13 cellular contexts compared by ENCODE assay signal in genomic region chr22:21690401-21690801, GRCh38. TPM values are rescaled to one million over a fixed set of nuclear protein-coding genes. Genes with fewer than 3 reads are reported as not detected.
A peak's percentile ranks its signal among the peaks of the same experiment; 100 is the strongest.
DNase-seq lines count a peak whose midpoint lies in the region; TF ChIP-seq lines count a peak whose summit lies in the region.
"Had no signal": no experiment of that assay in that cellular context is flagged by ENCODE, and none has a peak within 500 bp of the region (broad histone marks: within the 10 kb centered on the region; RNA-seq: fewer than 3 reads in every experiment).

No MANE protein-coding gene starts in this region.

- no peak overlapping the region for H3K4me3 Mint-ChIP-seq in activated T-helper 2 cell treated with anti-CD3 and anti-CD28 coated beads, Interferon-gamma antibody, Interleukin-2, Interleukin-4, amounts not matched to agents 10 μg/mL and 5 μg/mL and 100 μg/mL, durations not matched to agents 14 hours and 24 hours and 36 hours (ENCODE audit: low read depth)
- H3K4me3 Mint-ChIP-seq in nephron = no peak overlapping the region

- in situ Hi-C loops in KBM-7 (cut with MboI; ENCODE audit: low pct_unique_long_range_greater_than_20kb, low sequenced_read_pairs) = no loop called here

- H3K27me3 Mint-ChIP-seq in activated T-helper 2 cell treated with anti-CD3 and anti-CD28 coated beads, Interferon-gamma antibody, Interleukin-2, Interleukin-4, amounts not matched to agents 10 μg/mL and 5 μg/mL and 100 μg/mL, durations not matched to agents 14 hours and 24 hours and 36 hours (ENCODE audit: low read depth) = no peaks in the 10 kb centered on the region
- H3K27me3 Mint-ChIP-seq in nephron (ENCODE audit: low read depth) = no peaks in the 10 kb centered on the region

- H3K27ac Mint-ChIP-seq in activated T-helper 2 cell treated with anti-CD3 and anti-CD28 coated beads, Interferon-gamma antibody, Interleukin-2, Interleukin-4, amounts not matched to agents 10 μg/mL and 5 μg/mL and 100 μg/mL, durations not matched to agents 14 hours and 24 hours and 36 hours = peak overlapping the region; percentile 56
- H3K27ac Mint-ChIP-seq in nephron = peak overlapping the region in 2 of 3 experiments; percentile 40 to 62

- DNase-seq in COLO829 (ENCODE audit: low spot score) = peak; percentile 62
- DNase-seq in GM20000 (ENCODE audit: low spot score) = peak; percentile 79
- DNase-seq in activated T-helper 2 cell treated with anti-CD3 and anti-CD28 coated beads, Interferon-gamma antibody, Interleukin-2, Interleukin-4, amounts not matched to agents 10 μg/mL and 5 μg/mL and 100 μg/mL, durations not matched to agents 14 hours and 24 hours and 36 hours (ENCODE audit: low spot score) = no peak
- no peak for DNase-seq in KBM-7
- DNase-seq in NCI-H146 (lab: John Stamatoyannopoulos, UW) = no peak
- no peak for DNase-seq in SHP77 (lab: John Stamatoyannopoulos, UW)
- DNase-seq: dermis blood vessel endothelial cell, foreskin fibroblast, Karpas-422, kidney glomerular epithelial cell, NCI-H446, SIG-M5 had no signal

- peaks cover 6% of the 10 kb centered on the region for H3K4me1 Mint-ChIP-seq in activated T-helper 2 cell treated with anti-CD3 and anti-CD28 coated beads, Interferon-gamma antibody, Interleukin-2, Interleukin-4, amounts not matched to agents 10 μg/mL and 5 μg/mL and 100 μg/mL, durations not matched to agents 14 hours and 24 hours and 36 hours (ENCODE audit: low read depth)
- H3K4me1 Mint-ChIP-seq in nephron = peaks cover 14% of the 10 kb centered on the region

- TF ChIP-seq CTCF in GM20000 (IDR thresholded peaks at IDR 0.05; ENCODE audit: extremely low read depth, missing control alignments) (no peak), nephron (IDR thresholded peaks at IDR 0.05; ENCODE audit: unreplicated experiment in 3 of 3) (no peak)

- intact Hi-C loops in activated T-helper 2 cell treated with anti-CD3 and anti-CD28 coated beads, Interferon-gamma antibody, Interleukin-2, Interleukin-4, amounts not matched to agents 10 μg/mL and 5 μg/mL and 100 μg/mL, durations not matched to agents 14 hours and 24 hours and 36 hours (cut with micrococcal nuclease) = no loop called here

- H3K36me3 Mint-ChIP-seq in activated T-helper 2 cell treated with anti-CD3 and anti-CD28 coated beads, Interferon-gamma antibody, Interleukin-2, Interleukin-4, amounts not matched to agents 10 μg/mL and 5 μg/mL and 100 μg/mL, durations not matched to agents 14 hours and 24 hours and 36 hours (ENCODE audit: low read depth) = peaks cover 34% of the 10 kb centered on the region
- peaks cover 40% of the 10 kb centered on the region for H3K36me3 Mint-ChIP-seq in nephron (ENCODE audit: low read depth)

- no peaks in the 10 kb centered on the region for H3K9me3 Mint-ChIP-seq in activated T-helper 2 cell treated with anti-CD3 and anti-CD28 coated beads, Interferon-gamma antibody, Interleukin-2, Interleukin-4, amounts not matched to agents 10 μg/mL and 5 μg/mL and 100 μg/mL, durations not matched to agents 14 hours and 24 hours and 36 hours
- no peaks in the 10 kb centered on the region for H3K9me3 Mint-ChIP-seq in nephron

RNA-seq across cellular contexts. Expression of gene PPIL2, which starts 24.6 kb away (rescaled TPM):
- total RNA-seq in activated T-helper 2 cell treated with anti-CD3 and anti-CD28 coated beads, Interferon-gamma antibody, Interleukin-2, Interleukin-4, amounts not matched to agents 10 μg/mL and 5 μg/mL and 100 μg/mL, durations not matched to agents 14 hours and 24 hours and 36 hours = 53.9 and 55.4 TPM in 2 replicates

RNA-seq across cellular contexts. Expression of gene YPEL1, which starts 45.2 kb away (rescaled TPM):
- total RNA-seq in activated T-helper 2 cell treated with anti-CD3 and anti-CD28 coated beads, Interferon-gamma antibody, Interleukin-2, Interleukin-4, amounts not matched to agents 10 μg/mL and 5 μg/mL and 100 μg/mL, durations not matched to agents 14 hours and 24 hours and 36 hours = 1.5 and 1.9 TPM in 2 replicates

RNA-seq across cellular contexts. Expression of gene SDF2L1, which starts 48.3 kb away (rescaled TPM):
- 95.6 and 97.9 TPM in 2 replicates for total RNA-seq in activated T-helper 2 cell treated with anti-CD3 and anti-CD28 coated beads, Interferon-gamma antibody, Interleukin-2, Interleukin-4, amounts not matched to agents 10 μg/mL and 5 μg/mL and 100 μg/mL, durations not matched to agents 14 hours and 24 hours and 36 hours

RNA-seq across cellular contexts. Expression of gene CCDC116, which starts 57.8 kb away (rescaled TPM):
- total RNA-seq in activated T-helper 2 cell treated with anti-CD3 and anti-CD28 coated beads, Interferon-gamma antibody, Interleukin-2, Interleukin-4, amounts not matched to agents 10 μg/mL and 5 μg/mL and 100 μg/mL, durations not matched to agents 14 hours and 24 hours and 36 hours = 0.59 and 0.78 TPM in 2 replicates

Comparison
In these comparisons a context has a peak if more than half of its experiments do, and no peak if none do; other contexts are left out.
1. DNase-seq: peak in COLO829 (single experiment) and GM20000 (single experiment); none in activated T-helper 2 cell treated with anti-CD3 and anti-CD28 coated beads, Interferon-gamma antibody, Interleukin-2, Interleukin-4, amounts not matched to agents 10 μg/mL and 5 μg/mL and 100 μg/mL, durations not matched to agents 14 hours and 24 hours and 36 hours (single experiment), KBM-7 (single experiment), NCI-H146 (single experiment) and SHP77 (0 of 2).